ENCODE assay signal across 27 cellular contexts in the genomic region with DNA sequence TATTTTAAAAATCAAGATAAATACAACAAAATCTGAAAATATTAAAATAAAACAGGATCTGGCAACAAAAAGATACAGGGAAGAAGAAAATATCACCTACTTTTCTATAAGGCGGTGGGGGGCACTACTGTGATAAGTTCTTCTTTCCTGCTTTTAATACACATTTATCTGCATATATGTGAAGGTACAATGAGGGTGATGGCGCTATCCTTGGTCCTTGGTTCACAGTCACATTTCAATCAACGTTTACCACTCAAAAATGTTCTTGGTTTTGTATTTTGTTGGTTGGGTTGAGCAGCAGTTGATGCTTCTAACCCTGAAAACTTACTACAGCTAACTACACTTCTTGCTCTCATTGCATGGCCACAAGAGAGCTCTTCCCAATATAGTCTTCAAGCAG.
"Had no signal": no experiment of that assay in that cellular context is flagged by ENCODE, and none has a peak within 500 bp of the region (broad histone marks: within the 10 kb centered on the region; RNA-seq: fewer than 3 reads in every experiment).

No MANE protein-coding gene starts in this region.

- H3K27me3 ChIP-seq: gastrocnemius medialis, heart right ventricle had no signal

- H3K9me3 ChIP-seq: gastrocnemius medialis, lower lobe of right lung had no signal

- H3K4me3 Mint-ChIP-seq: endodermal cell had no signal

- FAIRE-seq: colon, endometrium, islet of Langerhans, keratinocyte had no signal

- H3K27ac Mint-ChIP-seq: endodermal cell had no signal

- H3K4me3 ChIP-seq: coronary artery, dorsolateral prefrontal cortex, esophagus squamous epithelium, gastrocnemius medialis, heart right ventricle, left lung, lower lobe of right lung had no signal

- DNase-seq: dermis blood vessel endothelial cell; dorsolateral prefrontal cortex; effector CD4-positive, alpha-beta T cell; effector memory CD4-positive, alpha-beta T cell; endodermal cell; erythroblast; esophagus squamous epithelium; foreskin fibroblast; foreskin melanocyte; gastrocnemius medialis; glutamatergic neuron; head of caudate nucleus; heart right ventricle; hippocampal formation; left cardiac atrium; left lung; left ventricle myocardium superior; lower lobe of right lung; mesenchymal stem cell; midbrain had no signal

- ATAC-seq: esophagus mucosa, gastrocnemius medialis, left lung, left ventricle myocardium superior, lower lobe of right lung had no signal

- H3K36me3 ChIP-seq: esophagus squamous epithelium, gastrocnemius medialis, heart right ventricle, left lung, lower lobe of right lung had no signal

- H3K27ac ChIP-seq: coronary artery, dorsolateral prefrontal cortex, epithelial cell of prostate, left lung, lower lobe of right lung had no signal
